In genomic region chr2:238518127-238518827, GRCh38 we compare ENCODE assay signal across 19 cellular contexts.
DNase-seq lines count a peak whose midpoint lies in the region; ATAC-seq, FAIRE-seq and TF ChIP-seq lines count a peak whose summit lies in the region.
"Had no signal": no experiment of that assay in that cellular context is flagged by ENCODE, and none has a peak within 500 bp of the region (broad histone marks: within the 10 kb centered on the region; RNA-seq: fewer than 3 reads in every experiment).

No MANE protein-coding gene starts in this region.

- DNase-seq in ELR (ENCODE audit: low read depth), result peak; percentile 74
- peak; percentile 19 for DNase-seq in chondrocyte (ENCODE audit: low spot score)
- DNase-seq in HepG2 (ENCODE audit: low spot score), result peak; percentile 92
- DNase-seq in urothelium cell line (ENCODE audit: low spot score), result peak; percentile 59
- no peak for DNase-seq in activated gamma-delta T cell treated with Interleukin-2 at 50 U/mL for 16 hours
- DNase-seq: activated CD4-positive, alpha-beta T cell treated with anti-CD3 and anti-CD28 coated beads for 48 hours; activated effector memory CD4-positive, alpha-beta T cell treated with Interleukin-2 at 50 U/mL for 16 hours; amygdala; C1 segment of cervical spinal cord; DMS153; left colon; mucosa of descending colon; NCI-H1930; retina had no signal

- H3K4me1 ChIP-seq in HepG2 (ENCODE audit: insufficient read depth, low read length), result peaks cover 46% of the 10 kb centered on the region
- H3K4me1 ChIP-seq in gastroesophageal sphincter, result peaks cover 0 to 7% (median 0%) of the 10 kb centered on the region in 3 donors

- ATAC-seq in HepG2 (peak; percentile 73), GM18502 (IDR thresholded peaks at IDR 0.05; ENCODE audit: poor library complexity, unreplicated experiment) (no peak), gastroesophageal sphincter (no peak)
- ATAC-seq: left colon, mucosa of descending colon had no signal

- peak overlapping the region; percentile 16 for H2AFZ ChIP-seq in HepG2 (ENCODE audit: low read length)

- H3K36me3 ChIP-seq in HepG2 (replicated peaks in 1 of 2; ENCODE audit: control insufficient read depth in 1 of 2, insufficient read depth in 2 of 2, low read length in 2 of 2) (no peaks in the 10 kb centered on the region), gastroesophageal sphincter (no peaks in the 10 kb centered on the region)

- H3K27ac ChIP-seq in HepG2 (ENCODE audit: extremely low read length, insufficient read depth, low read length) (peak overlapping the region; percentile 38), gastroesophageal sphincter (no peak overlapping the region)

- intact Hi-C loops in HepG2 (cut with micrococcal nuclease; ENCODE audit: unreplicated experiment), result loop anchor here (1.0 kb wide), 1 partner anchor 42 kb away; no protein-coding TSS in a partner anchor

- TF ChIP-seq RAD21 in HepG2 (CRISPR knock-in tag; IDR thresholded peaks at IDR 0.05), result no peak

- no peaks in the 10 kb centered on the region for H3K27me3 ChIP-seq in HepG2 (ENCODE audit: control insufficient read depth in 1 of 2, insufficient read depth in 2 of 2, low read length in 2 of 2)
- H3K27me3 ChIP-seq in gastroesophageal sphincter, result no peaks in the 10 kb centered on the region

- TF ChIP-seq EP300 in HepG2 (IDR thresholded peaks at IDR 0.05; ENCODE audit: low read depth in 2 of 2, low read length in 2 of 2), result peak in 1 of 2 experiments; percentile 73; a peak in 2 of 4 replicates
- TF ChIP-seq EP300 in HepG2 (CRISPR knock-in tag; IDR thresholded peaks at IDR 0.05; ENCODE audit: borderline replicate concordance), result peak; percentile 90; the same call in 1 of the 2 replicates
- TF ChIP-seq EP300 in gastroesophageal sphincter (IDR thresholded peaks at IDR 0.05), result no peak

- H3K9me3 ChIP-seq in HepG2 (ENCODE audit: low read length) (peaks cover 6% of the 10 kb centered on the region; the same call in 1 of the 2 replicates), gastroesophageal sphincter (peaks cover 0 to 28% (median 0%) of the 10 kb centered on the region in 3 donors)

- BruUV-seq in HepG2 (replicated peaks; lab: Mats Ljungman, UMichigan), result no TSS peak

- POLR2A ChIA-PET in HepG2 (lab: Yijun Ruan, JAX), result interaction anchor here (1.2 to 4.3 kb wide), 2 partner anchors 11 to 40 kb away, joined by 4 to 39 read pairs; no protein-coding TSS in a partner anchor

- H3K4me3 Mint-ChIP-seq in chondrocyte (ENCODE audit: unreplicated experiment), result no peak overlapping the region
- H3K4me3 Mint-ChIP-seq: IgD-negative memory B cell; stimulated activated naive CD8-positive, alpha-beta T cell treated with anti-CD3 and anti-CD28 coated beads, Interleukin-15, Interleukin-2, amounts not matched to agents 100 ng/mL and 50 ng/mL, for 24 hours had no signal

- H3K9ac ChIP-seq in HepG2 (ENCODE audit: insufficient read depth, low read depth, low read length), result peak overlapping the region; percentile 38

- H3K36me3 Mint-ChIP-seq in chondrocyte (ENCODE audit: low read depth), result peaks cover 18% of the 10 kb centered on the region

- peak overlapping the region; percentile 52 for H3K27ac Mint-ChIP-seq in chondrocyte (ENCODE audit: unreplicated experiment)
- H3K27ac Mint-ChIP-seq: IgD-negative memory B cell; stimulated activated naive CD8-positive, alpha-beta T cell treated with anti-CD3 and anti-CD28 coated beads, Interleukin-15, Interleukin-2, amounts not matched to agents 100 ng/mL and 50 ng/mL, for 24 hours had no signal

- 40% methylated on average over 20 of the region's 20 CpGs for WGBS in HepG2 (ENCODE audit: low lambda C conversion rate)
- WGBS in gastroesophageal sphincter (ENCODE audit: low coverage in 1 of 2), 2 donors, result 75 to 88% methylated on average over 9 to 12 of the region's 20 CpGs

- peak overlapping the region; percentile 80 for H3K4me2 ChIP-seq in HepG2 (ENCODE audit: low read depth, low read length)

- FAIRE-seq in HepG2 (lab: Jason Lieb, UNC) (peak; percentile 67), urothelium cell line (lab: Jason Lieb, UNC) (peak; percentile 32)
- FAIRE-seq: GM18507 had no signal

- H3K27me3 Mint-ChIP-seq in chondrocyte (ENCODE audit: low read depth), result peaks cover 5% of the 10 kb centered on the region
- H3K27me3 Mint-ChIP-seq: IgD-negative memory B cell; stimulated activated naive CD8-positive, alpha-beta T cell treated with anti-CD3 and anti-CD28 coated beads, Interleukin-15, Interleukin-2, amounts not matched to agents 100 ng/mL and 50 ng/mL, for 24 hours had no signal

- H3K4me1 Mint-ChIP-seq in chondrocyte (ENCODE audit: low read depth), result no peaks in the 10 kb centered on the region
- H3K4me1 Mint-ChIP-seq: IgD-negative memory B cell had no signal

- peak overlapping the region; percentile 4 to 49 (median 12); a peak in 3 of 6 replicates for H3K4me3 ChIP-seq in HepG2 (replicated peaks in 1 of 3; ENCODE audit: insufficient read depth in 1 of 3, low read depth in 2 of 3, low read length in 3 of 3)
- H3K4me3 ChIP-seq in gastroesophageal sphincter, result no peak overlapping the region
- H3K4me3 ChIP-seq: mucosa of descending colon had no signal

- TF ChIP-seq POLR2A in HepG2 (IDR thresholded peaks at IDR 0.05; ENCODE audit: insufficient read depth in 1 of 2, low read depth in 2 of 2, low read length in 2 of 2) (no peak), gastroesophageal sphincter (IDR thresholded peaks at IDR 0.05) (no peak)

- TF ChIP-seq CTCF in chondrocyte (IDR thresholded peaks at IDR 0.05), result no peak
- peak; percentile 20 for TF ChIP-seq CTCF in HepG2 (CRISPR knock-in tag; IDR thresholded peaks at IDR 0.05)
- no peak for TF ChIP-seq CTCF in gastroesophageal sphincter (IDR thresholded peaks at IDR 0.05)

- H3K79me2 ChIP-seq in HepG2 (ENCODE audit: insufficient read depth, low read length), result no peaks in the 10 kb centered on the region

- H4K20me1 ChIP-seq in HepG2 (ENCODE audit: insufficient read depth, low read length), result no peaks in the 10 kb centered on the region

- in situ Hi-C loops in HepG2 (cut with HindIII; ENCODE audit: extremely low pct_ligation_motif_present, low pct_unique_long_range_greater_than_20kb), result no loop called here

- H3K9me3 Mint-ChIP-seq in chondrocyte (ENCODE audit: low read depth), result peaks cover 23% of the 10 kb centered on the region

- CTCF ChIA-PET in HepG2 (lab: Yijun Ruan, JAX; ENCODE audit: low intra/inter-chr PET ratio, low total read pairs), result interaction anchor here (0.7 kb wide), 1 partner anchor 11 kb away, joined by 3 read pairs; no protein-coding TSS in a partner anchor

TF ChIP-seq in HepG2, 621 proteins besides CTCF, POLR2A, EP300 and RAD21 (continues in another document):
- peak; percentile 20; the same call in 1 of the 2 replicates for TF ChIP-seq SALL1 (CRISPR knock-in tag; IDR thresholded peaks at IDR 0.05)
- 0 out of 2 replicates have a peak, but pooled peaks have one; percentile 54 for TF ChIP-seq ETV6 (CRISPR knock-in tag; conservative IDR thresholded peaks at IDR 0.05)
- TF ChIP-seq CREM (IDR thresholded peaks at IDR 0.05), result peak; percentile 63
- no peak for TF ChIP-seq CREM (CRISPR knock-in tag; IDR thresholded peaks at IDR 0.05)
- peak; percentile 88 for TF ChIP-seq TEAD3 (CRISPR knock-in tag; optimal IDR thresholded peaks at IDR 0.05; ENCODE audit: borderline replicate concordance)
- TF ChIP-seq HOMEZ (CRISPR knock-in tag; IDR thresholded peaks at IDR 0.05; ENCODE audit: low read depth), result 0 out of 2 replicates have a peak, but pooled peaks have one; percentile 38
- TF ChIP-seq ARID5B (CRISPR knock-in tag; IDR thresholded peaks at IDR 0.05), result peak; percentile 77
- 0 out of 2 replicates have a peak, but pooled peaks have one; percentile 27 for TF ChIP-seq CREB1 (IDR thresholded peaks at IDR 0.05)
- TF ChIP-seq CREB1 (CRISPR knock-in tag; IDR thresholded peaks at IDR 0.05), result no peak
- peak; percentile 76 for TF ChIP-seq GATAD2A (CRISPR knock-in tag; IDR thresholded peaks at IDR 0.05)

Comparison
In these comparisons a context has a peak if more than half of its experiments do, and no peak if none do; other contexts are left out.
1. H3K4me3 ChIP-seq: peak in HepG2 (3 of 3); none in gastroesophageal sphincter (0 of 2).